In genomic region chr2:235301202-235302076, GRCh38 we compare ENCODE assay signal across 16 cellular contexts.
"Had no signal": no experiment of that assay in that cellular context is flagged by ENCODE, and none has a peak within 500 bp of the region (broad histone marks: within the 10 kb centered on the region; RNA-seq: fewer than 3 reads in every experiment).

No MANE protein-coding gene starts in this region.

- DNase-seq: effector CD4-positive, alpha-beta T cell; endodermal cell; heart left ventricle; hippocampal formation; left colon; lower lobe of right lung; natural killer cell; nucleus accumbens; stimulated activated CD4-positive, alpha-beta T cell treated with anti-CD3 and anti-CD28 coated beads, Interleukin-2, amount 100 ng/mL, for 48 hours; stimulated activated naive CD8-positive, alpha-beta T cell treated with anti-CD3 and anti-CD28 coated beads, Interleukin-15, Interleukin-2, amounts not matched to agents 100 U/mL and 50 U/mL, for 24 hours; uterus had no signal

- H3K4me3 ChIP-seq: coronary artery, heart left ventricle, lower lobe of right lung, pancreas, smooth muscle cell, suprapubic skin, thyroid gland, uterus had no signal

- H3K36me3 ChIP-seq: heart left ventricle, lower lobe of right lung, pancreas, suprapubic skin, thyroid gland, uterus had no signal

- H3K4me2 ChIP-seq: smooth muscle cell had no signal

- H3K27me3 ChIP-seq: pancreas, thyroid gland, uterus had no signal

- H3K4me1 ChIP-seq: heart left ventricle, lower lobe of right lung, pancreas, suprapubic skin, uterus had no signal

- H3K27ac ChIP-seq: coronary artery, heart left ventricle, pancreas, suprapubic skin, thyroid gland, uterus had no signal

- ATAC-seq: heart left ventricle; natural killer cell; stimulated activated naive CD8-positive, alpha-beta T cell treated with anti-CD3 and anti-CD28 coated beads, Interleukin-15, Interleukin-2, amounts not matched to agents 100 U/mL and 50 U/mL, for 24 hours had no signal

- H3K9me3 ChIP-seq: heart left ventricle, lower lobe of right lung, pancreas, suprapubic skin, thyroid gland, uterus had no signal
